1 cellular context compared by ENCODE assay signal in genomic region chr17:17564323-17564722, GRCh38.
TF ChIP-seq lines count a peak whose summit lies in the region.

No MANE protein-coding gene starts in this region.

TF ChIP-seq in H1, 55 proteins besides CTCF, POLR2A, EP300 and RAD21:
- TF ChIP-seq YY1 (IDR thresholded peaks at IDR 0.05; ENCODE audit: low read depth, low read length) (no peak), NANOG (IDR thresholded peaks at IDR 0.05; ENCODE audit: insufficient read depth, low read depth, low read length, poor library complexity, severe bottlenecking) (no peak), TCF12 (IDR thresholded peaks at IDR 0.05; ENCODE audit: low read depth, low read length) (no peak), CHD2 (IDR thresholded peaks at IDR 0.05; ENCODE audit: low read length) (no peak), HDAC2 (IDR thresholded peaks at IDR 0.05; ENCODE audit: borderline replicate concordance in 1 of 2, low read depth in 2 of 2, low read length in 2 of 2) (no peak)
